ENCODE assay signal across 10 cellular contexts in genomic region chr5:135493406-135494180, GRCh38. TPM values are rescaled to one million over a fixed set of nuclear protein-coding genes. Genes with fewer than 3 reads are reported as not detected.
DNase-seq lines count a peak whose midpoint lies in the region; ATAC-seq, FAIRE-seq and TF ChIP-seq lines count a peak whose summit lies in the region.
"Had no signal": no experiment of that assay in that cellular context is flagged by ENCODE, and none has a peak within 500 bp of the region (broad histone marks: within the 10 kb centered on the region; RNA-seq: fewer than 3 reads in every experiment).

No MANE protein-coding gene starts in this region.

- peak overlapping the region in 6 of 11 experiments; percentile 15 to 77 (median 64); a peak in 11 of 22 replicates for H3K4me2 ChIP-seq in BLaER1 treated with 17β-estradiol and CSF1 and Interleukin-3, amounts not matched to agents 10 nM and 100 nM
- no peak overlapping the region for H3K4me2 ChIP-seq in K562 (ENCODE audit: insufficient read depth, low read length)

- peak overlapping the region in 2 of 11 experiments; percentile 24 to 35; a peak in 2 of 22 replicates for H3K9ac ChIP-seq in BLaER1 treated with 17β-estradiol and CSF1 and Interleukin-3, amounts not matched to agents 10 nM and 100 nM
- no peak overlapping the region for H3K9ac ChIP-seq in K562 (ENCODE audit: insufficient read depth in 1 of 2, low read depth in 2 of 2, low read length in 2 of 2)

- peaks cover 0 to 2% (median 0%) of the 10 kb centered on the region in 11 donors for H3K9me3 Mint-ChIP-seq in naive thymus-derived CD4-positive, alpha-beta T cell

- no peak overlapping the region for H3K27ac Mint-ChIP-seq in naive thymus-derived CD4-positive, alpha-beta T cell

- H3K9me3 ChIP-seq in BLaER1 treated with 17β-estradiol and CSF1 and Interleukin-3, amounts not matched to agents 10 nM and 100 nM (replicated peaks in 1 of 11): peaks cover 0 to 37% (median 11%) of the 10 kb centered on the region in 11 experiments; a peak in 13 of 22 replicates
- H3K9me3 ChIP-seq in K562 (replicated peaks; ENCODE audit: control insufficient read depth, insufficient read depth, low read depth, low read length): no peaks in the 10 kb centered on the region
- no peaks in the 10 kb centered on the region for H3K9me3 ChIP-seq in naive thymus-derived CD4-positive, alpha-beta T cell (ENCODE audit: control insufficient read depth in 2 of 3, low read length in 3 of 3)

- peaks cover 45 to 72% (median 64%) of the 10 kb centered on the region in 11 experiments for H3K27me3 ChIP-seq in BLaER1 treated with 17β-estradiol and CSF1 and Interleukin-3, amounts not matched to agents 10 nM and 100 nM
- peaks cover 0 to 9% of the 10 kb centered on the region in 2 experiments; a peak in 1 of 5 replicates for H3K27me3 ChIP-seq in K562 (ENCODE audit: control insufficient read depth in 2 of 2, insufficient read depth in 2 of 2, low read length in 2 of 2)
- peaks cover 0 to 3% of the 10 kb centered on the region in 2 donors for H3K27me3 ChIP-seq in naive thymus-derived CD4-positive, alpha-beta T cell (ENCODE audit: control insufficient read depth in 2 of 2, insufficient read depth in 2 of 2, low read length in 2 of 2)

- in situ Hi-C loops in K562 (cut with MboI): no loop called here

- CTCF ChIA-PET in K562 (lab: Yijun Ruan, JAX; ENCODE audit: low intra/inter-chr PET ratio): no interaction called here
- CTCF ChIA-PET in naive thymus-derived CD4-positive, alpha-beta T cell (lab: Charles Lee): interaction anchor here (0.7 kb wide), 1 partner anchor 14 kb away, joined by 3 read pairs; no protein-coding TSS in a partner anchor

- no TSS peak for BruUV-seq in K562 (replicated peaks; lab: Mats Ljungman, UMichigan)

- H3K27me3 Mint-ChIP-seq in naive thymus-derived CD4-positive, alpha-beta T cell: peaks cover 54 to 80% (median 56%) of the 10 kb centered on the region in 5 donors

- H3K79me2 ChIP-seq in K562 (ENCODE audit: control insufficient read depth, insufficient read depth, low read length): no peaks in the 10 kb centered on the region

- no peaks in the 10 kb centered on the region for H3K36me3 Mint-ChIP-seq in naive thymus-derived CD4-positive, alpha-beta T cell

- no peak overlapping the region for H3K4me3 ChIP-seq in BLaER1 treated with 17β-estradiol and CSF1 and Interleukin-3, amounts not matched to agents 10 nM and 100 nM
- H3K4me3 ChIP-seq in K562: no peak overlapping the region
- H3K4me3 ChIP-seq in naive thymus-derived CD4-positive, alpha-beta T cell (ENCODE audit: low read length): no peak overlapping the region

- H3K27ac ChIP-seq in BLaER1 treated with 17β-estradiol and CSF1 and Interleukin-3, amounts not matched to agents 10 nM and 100 nM: peak overlapping the region in 5 of 11 experiments; percentile 11 to 74 (median 64); a peak in 7 of 22 replicates
- no peak overlapping the region for H3K27ac ChIP-seq in K562 (ENCODE audit: extremely low read depth, low read depth, low read length)
- no peak overlapping the region for H3K27ac ChIP-seq in naive thymus-derived CD4-positive, alpha-beta T cell (ENCODE audit: low read depth, low read length)

- POLR2A ChIA-PET in K562 (lab: Yijun Ruan, JAX): interaction anchor here (0.6 to 1.0 kb wide), 4 partner anchors 9 to 21 kb away, joined by 3 read pairs; no protein-coding TSS in a partner anchor
- POLR2A ChIA-PET in naive thymus-derived CD4-positive, alpha-beta T cell (lab: Charles Lee): no interaction called here

- TF ChIP-seq RAD21 in K562 (CRISPR knock-in tag; conservative IDR thresholded peaks at IDR 0.05 in 1 of 2, IDR thresholded peaks at IDR 0.05 in 1 of 2): no peak

- no peak for TF ChIP-seq EP300 in K562 (IDR thresholded peaks at IDR 0.05; ENCODE audit: low read length)

- no peaks in the 10 kb centered on the region for H3K36me3 ChIP-seq in BLaER1 treated with 17β-estradiol and CSF1 and Interleukin-3, amounts not matched to agents 10 nM and 100 nM
- H3K36me3 ChIP-seq in K562 (ENCODE audit: control insufficient read depth, insufficient read depth, low read length): no peaks in the 10 kb centered on the region
- no peaks in the 10 kb centered on the region for H3K36me3 ChIP-seq in naive thymus-derived CD4-positive, alpha-beta T cell (ENCODE audit: control insufficient read depth in 2 of 3, insufficient read depth in 3 of 3, low read length in 3 of 3)

- peaks cover 0 to 30% (median 19%) of the 10 kb centered on the region in 11 experiments; a peak in 16 of 22 replicates for H4K20me1 ChIP-seq in BLaER1 treated with 17β-estradiol and CSF1 and Interleukin-3, amounts not matched to agents 10 nM and 100 nM
- H4K20me1 ChIP-seq in K562 (replicated peaks; ENCODE audit: control insufficient read depth, insufficient read depth, low read length): peaks cover 10% of the 10 kb centered on the region

- no peak for TF ChIP-seq CTCF in K562 (IDR thresholded peaks at IDR 0.05 in 2 of 3, conservative IDR thresholded peaks at IDR 0.05 in 1 of 3; ENCODE audit: insufficient read depth in 2 of 3, low read depth in 1 of 3, low read length in 3 of 3)

- ATAC-seq in K562: no peak
- peak; percentile 22 for ATAC-seq in naive thymus-derived CD4-positive, alpha-beta T cell
- no peak for ATAC-seq in GM21515 (IDR thresholded peaks at IDR 0.05; ENCODE audit: unreplicated experiment)

- no peak overlapping the region for H3K4me3 Mint-ChIP-seq in naive thymus-derived CD4-positive, alpha-beta T cell

- H3K4me1 Mint-ChIP-seq in naive thymus-derived CD4-positive, alpha-beta T cell: peaks cover 1 to 9% (median 8%) of the 10 kb centered on the region in 7 donors

- no peak overlapping the region; the same call in 1 of the 2 replicates for H2AFZ ChIP-seq in K562 (ENCODE audit: low read depth, low read length)

- peak; percentile 59 for FAIRE-seq in K562 (lab: Jason Lieb, UNC)

- no peaks in the 10 kb centered on the region for H3K9me1 ChIP-seq in K562 (ENCODE audit: control insufficient read depth, insufficient read depth, low read length)

- TF ChIP-seq POLR2A in K562 (conservative IDR thresholded peaks at IDR 0.05): no peak

- H3K4me1 ChIP-seq in BLaER1 treated with 17β-estradiol and CSF1 and Interleukin-3, amounts not matched to agents 10 nM and 100 nM: peaks cover 16 to 70% (median 41%) of the 10 kb centered on the region in 10 experiments
- H3K4me1 ChIP-seq in K562 (replicated peaks in 1 of 2; ENCODE audit: control insufficient read depth in 2 of 2, insufficient read depth in 2 of 2, low read length in 2 of 2): peaks cover 8 to 32% of the 10 kb centered on the region in 2 experiments; a peak in 4 of 5 replicates
- no peaks in the 10 kb centered on the region for H3K4me1 ChIP-seq in naive thymus-derived CD4-positive, alpha-beta T cell (ENCODE audit: control insufficient read depth in 2 of 2, insufficient read depth in 2 of 2, low read length in 2 of 2)

- DNase-seq in MV-4-11 (lab: John Stamatoyannopoulos, UW) (peak; percentile 95), K562 (ENCODE audit: extremely low read depth in 1 of 4, low spot score in 3 of 4) (no peak), NCI-H146 (lab: John Stamatoyannopoulos, UW) (no peak), D341Med (ENCODE audit: low spot score) (no peak)
- no peak for DNase-seq in naive thymus-derived CD4-positive, alpha-beta T cell
- no peak for DNase-seq in activated effector memory CD4-positive, alpha-beta T cell treated with anti-CD3 and anti-CD28 coated beads, Interleukin-2, amount 50 U/mL, for 16 hours
- DNase-seq: activated effector memory CD4-positive, alpha-beta T cell treated with Interleukin-2 at 50 U/mL for 16 hours; Right ventricle myocardium superior had no signal

- 32% methylated on average over 8 of the region's 8 CpGs for WGBS in K562 (ENCODE audit: insufficient coverage, low coverage, missing lambda C conversion rate)

- intact Hi-C loops in K562 (cut with micrococcal nuclease): no loop called here
- intact Hi-C loops in naive thymus-derived CD4-positive, alpha-beta T cell (cut with micrococcal nuclease): loop anchor here in 1 of 2 donors (5.0 kb wide), 1 partner anchor 456 kb away; no protein-coding TSS in a partner anchor

RNA-seq across cellular contexts. Expression of gene TIFAB, which starts 41.4 kb away (rescaled TPM):
- not detected in 2 replicates for total RNA-seq in K562 (2011; cell fraction: chromatin; rRNA removed; ENCODE audit: low replicate concordance)
- not detected in 2 replicates for total RNA-seq in K562 (2011; cell fraction: nucleolus; rRNA removed)
- not detected in 2 replicates for total RNA-seq in K562 (2011; cell fraction: nucleoplasm; rRNA removed)
- total RNA-seq in K562 (2014; rRNA removed) (not detected in 2 replicates), K562 (2014; rRNA removed; fragmentation: Illumina TruSeq; extraction: Trizol) (not detected in 2 replicates), K562 (2015; rRNA removed; fragmentation: Illumina TruSeq; extraction: Trizol) (not detected in 2 replicates), K562 (2021) (not detected in 2 replicates)
- polyA plus RNA-seq in K562 (2011; rRNA removed) (not detected in 2 replicates), K562 (2014; fragmentation: Illumina TruSeq; extraction: Trizol) (not detected in 2 replicates), K562 (2014; fragmentation: Nextera tagmentation; extraction: Ambion mirVana) (not detected), K562 (2014; rRNA removed) (not detected in 2 replicates)
- 0.01 TPM in 1 of 2 replicates, not detected in the other for polyA plus RNA-seq in K562 (2011; cell fraction: cytosol; rRNA removed)
- not detected in 2 replicates for polyA plus RNA-seq in K562 (2011; cell fraction: nucleus; rRNA removed)
- not detected in 2 replicates for polyA plus RNA-seq in K562 (2012)
- polyA minus RNA-seq in K562 (2011; rRNA and poly(A)+ RNA removed): not detected in 2 replicates
- polyA minus RNA-seq in K562 (2011; cell fraction: cytosol; rRNA and poly(A)+ RNA removed): not detected in 2 replicates
- polyA minus RNA-seq in K562 (2011; cell fraction: nucleus; rRNA and poly(A)+ RNA removed): not detected in 2 replicates
- 1 to 10 TPM in 1 of 5 experiments, under 1 TPM in 2, not detected in 2; 0.05 to 1.1 (median 0.08) TPM for total RNA-seq in naive thymus-derived CD4-positive, alpha-beta T cell
- polyA plus RNA-seq in naive thymus-derived CD4-positive, alpha-beta T cell: not detected
- total RNA-seq: Right ventricle myocardium superior had no signal

RNA-seq across cellular contexts. Expression of gene NEUROG1, which starts 42.2 kb away (rescaled TPM):
- total RNA-seq in K562 (2011; cell fraction: chromatin; rRNA removed; ENCODE audit: low replicate concordance): not detected in 2 replicates
- not detected in 2 replicates for total RNA-seq in K562 (2011; cell fraction: nucleolus; rRNA removed)
- total RNA-seq in K562 (2011; cell fraction: nucleoplasm; rRNA removed): not detected in 2 replicates
- not detected in 2 replicates for total RNA-seq in K562 (2014; rRNA removed)
- total RNA-seq in K562 (2014; rRNA removed; fragmentation: Illumina TruSeq; extraction: Trizol): not detected in 2 replicates
- not detected in 2 replicates for total RNA-seq in K562 (2015; rRNA removed; fragmentation: Illumina TruSeq; extraction: Trizol)
- not detected in 2 replicates for total RNA-seq in K562 (2021)
- not detected in 2 replicates for polyA plus RNA-seq in K562 (2011; rRNA removed)
- polyA plus RNA-seq in K562 (2011; cell fraction: cytosol; rRNA removed): not detected in 2 replicates
- not detected in 2 replicates for polyA plus RNA-seq in K562 (2011; cell fraction: nucleus; rRNA removed)
- not detected in 2 replicates for polyA plus RNA-seq in K562 (2012)
- polyA plus RNA-seq in K562 (2014; fragmentation: Illumina TruSeq; extraction: Trizol): not detected in 2 replicates
- not detected for polyA plus RNA-seq in K562 (2014; fragmentation: Nextera tagmentation; extraction: Ambion mirVana)
- polyA plus RNA-seq in K562 (2014; rRNA removed): not detected in 2 replicates
- polyA minus RNA-seq in K562 (2011; rRNA and poly(A)+ RNA removed): not detected in 2 replicates
- polyA minus RNA-seq in K562 (2011; cell fraction: cytosol; rRNA and poly(A)+ RNA removed): not detected in 2 replicates
- polyA minus RNA-seq in K562 (2011; cell fraction: nucleus; rRNA and poly(A)+ RNA removed): not detected in 2 replicates
- total RNA-seq in naive thymus-derived CD4-positive, alpha-beta T cell: not detected
- polyA plus RNA-seq in naive thymus-derived CD4-positive, alpha-beta T cell: not detected
- total RNA-seq: Right ventricle myocardium superior had no signal

RNA-seq across cellular contexts. Expression of gene DCANP1, which starts 46.4 kb away (rescaled TPM):
- total RNA-seq in K562 (2011; cell fraction: chromatin; rRNA removed; ENCODE audit: low replicate concordance): not detected in 2 replicates
- total RNA-seq in K562 (2011; cell fraction: nucleolus; rRNA removed): not detected in 2 replicates
- total RNA-seq in K562 (2011; cell fraction: nucleoplasm; rRNA removed): not detected in 2 replicates
- total RNA-seq in K562 (2014; rRNA removed) (not detected in 2 replicates), K562 (2014; rRNA removed; fragmentation: Illumina TruSeq; extraction: Trizol) (not detected in 2 replicates), K562 (2015; rRNA removed; fragmentation: Illumina TruSeq; extraction: Trizol) (not detected in 2 replicates), K562 (2021) (not detected in 2 replicates)
- polyA plus RNA-seq in K562 (2011; rRNA removed) (not detected in 2 replicates), K562 (2014; fragmentation: Illumina TruSeq; extraction: Trizol) (not detected in 2 replicates), K562 (2014; fragmentation: Nextera tagmentation; extraction: Ambion mirVana) (not detected), K562 (2014; rRNA removed) (not detected in 2 replicates)
- polyA plus RNA-seq in K562 (2011; cell fraction: cytosol; rRNA removed): not detected in 2 replicates
- polyA plus RNA-seq in K562 (2011; cell fraction: nucleus; rRNA removed): not detected in 2 replicates
- not detected in 2 replicates for polyA plus RNA-seq in K562 (2012)
- not detected in 2 replicates for polyA minus RNA-seq in K562 (2011; rRNA and poly(A)+ RNA removed)
- not detected in 2 replicates for polyA minus RNA-seq in K562 (2011; cell fraction: cytosol; rRNA and poly(A)+ RNA removed)
- not detected in 2 replicates for polyA minus RNA-seq in K562 (2011; cell fraction: nucleus; rRNA and poly(A)+ RNA removed)
- under 1 TPM in 2 of 5 experiments, not detected in 3; 0.16 to 0.59 TPM for total RNA-seq in naive thymus-derived CD4-positive, alpha-beta T cell
- not detected for polyA plus RNA-seq in naive thymus-derived CD4-positive, alpha-beta T cell
- total RNA-seq: Right ventricle myocardium superior had no signal
